In the genomic region with DNA sequence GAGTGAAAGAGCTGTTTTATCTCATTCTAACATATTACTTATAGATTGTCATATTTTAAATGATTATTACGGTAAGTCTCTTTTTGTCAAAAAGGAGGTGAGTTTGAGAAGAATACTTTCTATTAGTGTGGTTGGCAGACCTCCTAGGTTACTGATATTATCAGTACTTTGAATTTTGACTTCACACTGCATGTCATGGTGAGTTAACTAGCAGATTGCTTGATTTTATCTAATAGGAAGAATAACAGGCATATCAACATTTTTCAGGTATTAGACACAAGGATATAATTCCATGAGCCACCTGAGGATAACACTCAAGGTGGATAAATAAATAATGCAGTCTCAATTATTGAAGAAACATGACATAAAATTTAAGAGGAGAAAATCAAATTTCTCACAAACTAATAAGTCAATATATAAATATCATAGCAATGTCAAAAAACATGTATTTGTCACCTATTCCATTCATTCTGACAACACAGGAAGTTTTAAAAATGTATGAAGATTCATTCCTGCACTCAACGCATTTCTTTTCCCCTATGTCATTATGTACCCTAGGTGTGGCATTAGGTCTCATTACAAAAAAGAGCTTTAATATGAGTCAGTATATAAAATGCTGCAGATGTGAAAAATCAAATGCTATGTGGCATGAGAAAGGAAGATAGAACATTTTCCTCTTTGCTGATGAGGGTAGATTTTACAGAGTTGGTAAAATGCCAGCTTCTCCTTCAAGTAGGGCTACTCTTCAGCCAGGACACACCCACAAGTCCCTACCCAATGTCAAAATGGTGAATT, we compare ENCODE assay signal across 23 cellular contexts.
"Had no signal": no experiment of that assay in that cellular context is flagged by ENCODE, and none has a peak within 500 bp of the region (broad histone marks: within the 10 kb centered on the region; RNA-seq: fewer than 3 reads in every experiment).

No MANE protein-coding gene starts in this region.

- H3K9me3 Mint-ChIP-seq: nephron progenitor cell; stimulated activated naive B cell treated with anti-CD40 and anti-IgM and Interleukin-4, amounts not matched to agents 10 μg/mL and 1 μg/mL and 100 μg/mL, for 72 hours; stimulated activated naive CD8-positive, alpha-beta T cell treated with anti-CD3 and anti-CD28 coated beads, Interleukin-15, Interleukin-2, amounts not matched to agents 100 ng/mL and 50 ng/mL, for 24 hours had no signal

- H3K4me1 ChIP-seq: gastrocnemius medialis, heart right ventricle, left lung, tibial nerve, vagina had no signal

- H3K27ac Mint-ChIP-seq: naive thymus-derived CD8-positive, alpha-beta T cell; nephron progenitor cell; stimulated activated naive B cell treated with anti-CD40 and anti-IgM and Interleukin-4, amounts not matched to agents 10 μg/mL and 1 μg/mL and 100 μg/mL, for 72 hours; stimulated activated naive CD8-positive, alpha-beta T cell treated with anti-CD3 and anti-CD28 coated beads, Interleukin-15, Interleukin-2, amounts not matched to agents 100 ng/mL and 50 ng/mL, for 24 hours had no signal

- DNase-seq: dermis blood vessel endothelial cell; effector memory CD4-positive, alpha-beta T cell; gastrocnemius medialis; heart right ventricle; hippocampal formation; left cardiac atrium; left lung; naive thymus-derived CD8-positive, alpha-beta T cell; nephron progenitor cell; occipital lobe; ovary; right lobe of liver; small intestine; stimulated activated CD4-positive, alpha-beta T cell treated with anti-CD3 and anti-CD28 coated beads, Interleukin-15, amount 100 ng/mL, for 24 hours; stimulated activated CD4-positive, alpha-beta T cell treated with anti-CD3 and anti-CD28 coated beads, Interleukin-2, amount 100 ng/mL, for 48 hours; stimulated activated naive B cell treated with anti-CD40 and anti-IgM and Interleukin-4, amounts not matched to agents 10 μg/mL and 1 μg/mL and 100 μg/mL, for 72 hours had no signal

- H3K27ac ChIP-seq: coronary artery, gastrocnemius medialis, heart right ventricle, left lung, ovary, right lobe of liver, thoracic aorta, tibial nerve, vagina had no signal

- H3K36me3 Mint-ChIP-seq: naive thymus-derived CD8-positive, alpha-beta T cell; stimulated activated naive B cell treated with anti-CD40 and anti-IgM and Interleukin-4, amounts not matched to agents 10 μg/mL and 1 μg/mL and 100 μg/mL, for 72 hours had no signal

- H3K4me1 Mint-ChIP-seq: naive thymus-derived CD8-positive, alpha-beta T cell; nephron progenitor cell; stimulated activated naive B cell treated with anti-CD40 and anti-IgM and Interleukin-4, amounts not matched to agents 10 μg/mL and 1 μg/mL and 100 μg/mL, for 72 hours had no signal

- H3K9me3 ChIP-seq: gastrocnemius medialis, heart right ventricle, left lung, ovary, right lobe of liver, thoracic aorta, tibial nerve, vagina had no signal

- H3K27me3 ChIP-seq: gastrocnemius medialis, heart right ventricle, left lung, ovary, right lobe of liver, tibial nerve, vagina had no signal

- H3K36me3 ChIP-seq: gastrocnemius medialis, heart right ventricle, left lung, ovary, right lobe of liver, thoracic aorta, tibial nerve, vagina had no signal

- FAIRE-seq: endothelial cell of umbilical vein, islet of Langerhans, small intestine had no signal

- H3K4me3 ChIP-seq: coronary artery, gastrocnemius medialis, heart right ventricle, left lung, ovary, right lobe of liver, thoracic aorta, tibial nerve, vagina had no signal

- H3K4me3 Mint-ChIP-seq: naive thymus-derived CD8-positive, alpha-beta T cell; nephron progenitor cell; stimulated activated naive B cell treated with anti-CD40 and anti-IgM and Interleukin-4, amounts not matched to agents 10 μg/mL and 1 μg/mL and 100 μg/mL, for 72 hours; stimulated activated naive CD8-positive, alpha-beta T cell treated with anti-CD3 and anti-CD28 coated beads, Interleukin-15, Interleukin-2, amounts not matched to agents 100 ng/mL and 50 ng/mL, for 24 hours had no signal

- H3K27me3 Mint-ChIP-seq: naive thymus-derived CD8-positive, alpha-beta T cell; stimulated activated naive B cell treated with anti-CD40 and anti-IgM and Interleukin-4, amounts not matched to agents 10 μg/mL and 1 μg/mL and 100 μg/mL, for 72 hours; stimulated activated naive CD8-positive, alpha-beta T cell treated with anti-CD3 and anti-CD28 coated beads, Interleukin-15, Interleukin-2, amounts not matched to agents 100 ng/mL and 50 ng/mL, for 24 hours had no signal

- ATAC-seq: gastrocnemius medialis; heart right ventricle; left cardiac atrium; left lung; naive thymus-derived CD8-positive, alpha-beta T cell; right lobe of liver; stimulated activated naive B cell treated with anti-CD40 and anti-IgM and Interleukin-4, amounts not matched to agents 10 μg/mL and 1 μg/mL and 100 μg/mL, for 72 hours had no signal
